In genomic region chr4:67727124-67727850, GRCh38 we compare ENCODE assay signal across 14 cellular contexts. TPM values are rescaled to one million over a fixed set of nuclear protein-coding genes. Genes with fewer than 3 reads are reported as not detected.
DNase-seq lines count a peak whose midpoint lies in the region; ATAC-seq, FAIRE-seq and TF ChIP-seq lines count a peak whose summit lies in the region.
"Had no signal": no experiment of that assay in that cellular context is flagged by ENCODE, and none has a peak within 500 bp of the region (broad histone marks: within the 10 kb centered on the region; RNA-seq: fewer than 3 reads in every experiment).

No MANE protein-coding gene starts in this region.

- no peak overlapping the region for H3K27ac Mint-ChIP-seq in chondrocyte (ENCODE audit: unreplicated experiment)
- H3K27ac Mint-ChIP-seq: IgD-negative memory B cell; stimulated activated memory B cell treated with anti-CD40 and anti-IgM and Interleukin-4, amounts not matched to agents 10 μg/mL and 1 μg/mL and 100 μg/mL, for 72 hours had no signal

- no peak for DNase-seq in GM12891 (ENCODE audit: insufficient read length, low spot score)
- DNase-seq in M059J (ENCODE audit: low read depth) = peak; percentile 91
- peak; percentile 89 for DNase-seq in brain microvascular endothelial cell
- no peak for DNase-seq in NCI-H2196 (lab: John Stamatoyannopoulos, UW; ENCODE audit: unreplicated experiment)
- no peak for DNase-seq in chondrocyte (ENCODE audit: low spot score)
- DNase-seq: activated gamma-delta T cell treated with Interleukin-2 at 50 U/mL for 16 hours, glutamatergic neuron, nucleus accumbens had no signal

- H3K36me3 Mint-ChIP-seq in chondrocyte (ENCODE audit: low read depth) = peaks cover 12% of the 10 kb centered on the region

- H3K27ac ChIP-seq in brain microvascular endothelial cell (peak overlapping the region; percentile 87), mesodermal cell (ENCODE audit: low read depth, low read length, severe bottlenecking) (peak overlapping the region; percentile 1)
- H3K27ac ChIP-seq: coronary artery had no signal

- H3K27me3 ChIP-seq in brain microvascular endothelial cell (replicated peaks) = no peaks in the 10 kb centered on the region

- in situ Hi-C loops in brain microvascular endothelial cell (cut with HindIII; ENCODE audit: low pct_ligation_motif_present, low sequenced_read_pairs) = no loop called here

- no peaks in the 10 kb centered on the region for H3K27me3 Mint-ChIP-seq in chondrocyte (ENCODE audit: low read depth)
- H3K27me3 Mint-ChIP-seq: IgD-negative memory B cell; stimulated activated memory B cell treated with anti-CD40 and anti-IgM and Interleukin-4, amounts not matched to agents 10 μg/mL and 1 μg/mL and 100 μg/mL, for 72 hours had no signal

- FAIRE-seq in GM12891 (lab: Jason Lieb, UNC) = peak; percentile 16

- H3K4me1 ChIP-seq in mesodermal cell (ENCODE audit: control insufficient read depth, insufficient read depth, low read length, poor library complexity, severe bottlenecking) = peaks cover 1% of the 10 kb centered on the region

- H3K4me1 Mint-ChIP-seq in chondrocyte (ENCODE audit: low read depth) = peaks cover 5% of the 10 kb centered on the region
- H3K4me1 Mint-ChIP-seq: stimulated activated memory B cell treated with anti-CD40 and anti-IgM and Interleukin-4, amounts not matched to agents 10 μg/mL and 1 μg/mL and 100 μg/mL, for 72 hours had no signal

- ATAC-seq in GM18909 (IDR thresholded peaks at IDR 0.05; ENCODE audit: poor library complexity, unreplicated experiment) = no peak
- ATAC-seq: stimulated activated memory B cell treated with anti-CD40 and anti-IgM and Interleukin-4, amounts not matched to agents 10 μg/mL and 1 μg/mL and 100 μg/mL, for 72 hours had no signal

- peaks cover 16% of the 10 kb centered on the region for H3K9me3 ChIP-seq in mesodermal cell (ENCODE audit: control insufficient read depth, low read length)

- WGBS in mesodermal cell (ENCODE audit: insufficient coverage in 2 of 2), 2 experiments = 91 to 94% methylated on average over 2 to 3 of the region's 4 CpGs

- H3K4me3 ChIP-seq in brain microvascular endothelial cell (ENCODE audit: low read depth, low read length) = peak overlapping the region; percentile 12
- H3K4me3 ChIP-seq in mesodermal cell (ENCODE audit: extremely low read depth, insufficient read depth, low read length, poor library complexity, severe bottlenecking) = no peak overlapping the region
- H3K4me3 ChIP-seq: coronary artery had no signal

- H3K36me3 ChIP-seq in brain microvascular endothelial cell (replicated peaks) (no peaks in the 10 kb centered on the region), mesodermal cell (ENCODE audit: control insufficient read depth, insufficient read depth, low read length) (peaks cover 15% of the 10 kb centered on the region)

- TF ChIP-seq CTCF in brain microvascular endothelial cell (IDR thresholded peaks at IDR 0.05; ENCODE audit: low read depth, low read length, missing control alignments) (no peak), chondrocyte (IDR thresholded peaks at IDR 0.05) (no peak)

- no peak overlapping the region for H3K4me3 Mint-ChIP-seq in chondrocyte (ENCODE audit: unreplicated experiment)
- H3K4me3 Mint-ChIP-seq: IgD-negative memory B cell; stimulated activated memory B cell treated with anti-CD40 and anti-IgM and Interleukin-4, amounts not matched to agents 10 μg/mL and 1 μg/mL and 100 μg/mL, for 72 hours had no signal

- TF ChIP-seq POLR2A in GM12891 (IDR thresholded peaks at IDR 0.05; ENCODE audit: low read depth, low read length) = no peak

- peaks cover 19% of the 10 kb centered on the region for H3K9me3 Mint-ChIP-seq in chondrocyte (ENCODE audit: low read depth)
- H3K9me3 Mint-ChIP-seq: stimulated activated memory B cell treated with anti-CD40 and anti-IgM and Interleukin-4, amounts not matched to agents 10 μg/mL and 1 μg/mL and 100 μg/mL, for 72 hours had no signal

TF ChIP-seq in GM12891, 5 proteins besides CTCF, POLR2A, EP300 and RAD21:
- TF ChIP-seq POLR2AphosphoS5 (IDR thresholded peaks at IDR 0.05; ENCODE audit: low read depth, low read length) (no peak), PAX5 (IDR thresholded peaks at IDR 0.05; ENCODE audit: insufficient read depth, low read length, severe bottlenecking) (no peak), TAF1 (IDR thresholded peaks at IDR 0.05; ENCODE audit: low read depth, low read length) (no peak), POU2F2 (IDR thresholded peaks at IDR 0.05; ENCODE audit: low read depth, low read length) (no peak), SPI1 (IDR thresholded peaks at IDR 0.05; ENCODE audit: low read depth, low read length) (no peak)

RNA-seq across cellular contexts. Expression of gene UBA6, which starts 26.3 kb away (rescaled TPM):
- 24.5 TPM for polyA plus RNA-seq in GM12891 (2012; ENCODE audit: low read depth, missing spikeins)
- 89.4 and 132 TPM in 2 replicates for total RNA-seq in M059J (2014; rRNA removed; shearing (Covaris generic))
- polyA plus RNA-seq in mesodermal cell (2013, experiment 1 of 2) = 57.0 TPM
- 55.5 TPM for polyA plus RNA-seq in mesodermal cell (2013, experiment 2 of 2)
- 61.7 to 78.5 TPM (median 68.0 TPM) in 3 replicates for total RNA-seq in chondrocyte

RNA-seq across cellular contexts. Expression of gene GNRHR, which starts 26.9 kb away (rescaled TPM):
- polyA plus RNA-seq in GM12891 (2012; ENCODE audit: low read depth, missing spikeins) = 0.04 TPM
- not detected in 2 replicates for total RNA-seq in M059J (2014; rRNA removed; shearing (Covaris generic))
- not detected for polyA plus RNA-seq in mesodermal cell (2013, experiment 1 of 2)
- not detected for polyA plus RNA-seq in mesodermal cell (2013, experiment 2 of 2)
- not detected in 3 replicates for total RNA-seq in chondrocyte
- total RNA-seq: lower leg skin had no signal
- polyA plus RNA-seq: IgD-negative memory B cell had no signal

Comparison
In these comparisons a context has a peak if more than half of its experiments do, and no peak if none do; other contexts are left out.
1. DNase-seq: peak in M059J (single experiment) and brain microvascular endothelial cell (single experiment); none in GM12891 (single experiment), NCI-H2196 (single experiment) and chondrocyte (single experiment).